Comparison of ENCODE assay signal across 31 cellular contexts in the genomic region with DNA sequence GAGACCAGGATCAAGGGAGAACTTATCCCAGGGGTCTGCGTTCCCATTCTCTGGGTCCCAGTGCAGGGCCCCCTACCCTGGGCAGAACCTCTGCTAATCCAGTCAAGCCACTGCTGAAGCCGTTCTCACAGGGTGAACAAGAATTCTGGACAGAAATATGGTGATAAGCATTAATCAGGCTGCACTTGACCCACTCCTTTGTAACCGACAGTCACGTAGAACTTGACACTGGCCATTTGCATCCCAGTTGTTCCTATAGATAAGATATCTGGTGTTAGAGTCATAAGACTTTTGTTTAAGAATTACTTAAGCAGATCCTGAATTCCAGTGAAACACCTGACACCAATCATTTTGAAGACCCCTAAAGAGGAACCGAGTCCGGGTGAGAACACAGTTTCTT.
"Had no signal": no experiment of that assay in that cellular context is flagged by ENCODE, and none has a peak within 500 bp of the region (broad histone marks: within the 10 kb centered on the region; RNA-seq: fewer than 3 reads in every experiment).

No MANE protein-coding gene starts in this region.

- H3K4me2 ChIP-seq: PC-9 had no signal

- H3K36me3 ChIP-seq: brain microvascular endothelial cell, SJCRH30 had no signal

- H3K27ac Mint-ChIP-seq: activated B cell treated with CpG ODN at 0.5 μM for 24 hours; activated CD4-positive, alpha-beta memory T cell treated with anti-CD3 and anti-CD28 coated beads for 36 hours; activated naive CD8-positive, alpha-beta T cell treated with anti-CD3 and anti-CD28 coated beads for 36 hours; activated T-helper 1 cell treated with anti-CD3 and anti-CD28 coated beads, Interleukin-12 subunit alpha, Interleukin-12 subunit beta, Interleukin-2, Interleukin-4 antibody, amounts not matched to agents 30 ng/mL and 10 ng/mL and 1 ng/mL, durations not matched to agents 14 hours and 24 hours and 36 hours had no signal

- H2AFZ ChIP-seq: PC-9 had no signal

- H3K36me3 Mint-ChIP-seq: activated CD4-positive, alpha-beta memory T cell treated with anti-CD3 and anti-CD28 coated beads for 36 hours; activated naive CD8-positive, alpha-beta T cell treated with anti-CD3 and anti-CD28 coated beads for 36 hours had no signal

- DNase-seq: activated B cell treated with CpG ODN at 0.5 μM for 24 hours; activated CD4-positive, alpha-beta memory T cell treated with anti-CD3 and anti-CD28 coated beads for 36 hours; activated CD4-positive, alpha-beta T cell treated with anti-CD3 and anti-CD28 coated beads for 4 hours; activated CD4-positive, alpha-beta T cell treated with anti-CD3 and anti-CD28 coated beads, Interleukin-2, amount 50 U/mL, for 1 hour; activated CD4-positive, CD25-positive, alpha-beta regulatory T cell treated with anti-CD3 and anti-CD28 coated beads, Interleukin-2, amount 50 U/mL, for 72 hours; activated CD8-positive, alpha-beta memory T cell treated with anti-CD3 and anti-CD28 coated beads, Interleukin-2, amount 50 U/mL, for 4 hours; activated naive CD4-positive, alpha-beta T cell; activated naive CD4-positive, alpha-beta T cell treated with anti-CD3 and anti-CD28 coated beads, Interleukin-2, amount 50 U/mL, for 16 hours; activated naive CD8-positive, alpha-beta T cell treated with anti-CD3 and anti-CD28 coated beads for 36 hours; activated T-cell treated with anti-CD3 and anti-CD28 coated beads for 4 hours; activated T-cell treated with anti-CD3 and anti-CD28 coated beads, Interleukin-2, amount 50 U/mL, for 4 hours; amniotic stem cell; brain microvascular endothelial cell; Karpas-422; NCI-H1105; NCI-H1417 treated with DMSO at 0.1 percent for 48 hours; NCI-H187 treated with DMSO at 0.1 percent for 48 hours; NCI-H2081 treated with DMSO at 0.1 percent for 48 hours; NCI-H345; NCI-H526; NCI-H748 treated with DMSO at 0.1 percent for 48 hours; NK-92 treated with Interleukin-12 subunit alpha and Interleukin-12 subunit beta, amount 100 ng/mL, for 24 hours; SJCRH30; T1000 had no signal

- H3K27me3 ChIP-seq: SJCRH30 had no signal

- H3K4me1 ChIP-seq: SJCRH30 had no signal

- FAIRE-seq: RCC 7860 had no signal

- H3K4me3 Mint-ChIP-seq: activated B cell treated with CpG ODN at 0.5 μM for 24 hours; activated CD4-positive, alpha-beta memory T cell treated with anti-CD3 and anti-CD28 coated beads for 36 hours; activated naive CD8-positive, alpha-beta T cell treated with anti-CD3 and anti-CD28 coated beads for 36 hours; activated T-cell treated with anti-CD3 and anti-CD28 coated beads, Interleukin-2, amount 50 U/mL, for 4 hours; activated T-helper 1 cell treated with anti-CD3 and anti-CD28 coated beads, Interleukin-12 subunit alpha, Interleukin-12 subunit beta, Interleukin-2, Interleukin-4 antibody, amounts not matched to agents 30 ng/mL and 10 ng/mL and 1 ng/mL, durations not matched to agents 14 hours and 24 hours and 36 hours; central memory CD8-positive, alpha-beta T cell had no signal

- H3K27ac ChIP-seq: brain microvascular endothelial cell, PC-9, RWPE1, SJCRH30, SK-N-MC, VCaP had no signal

- H3K9me3 Mint-ChIP-seq: activated B cell treated with CpG ODN at 0.5 μM for 24 hours; activated CD4-positive, alpha-beta memory T cell treated with anti-CD3 and anti-CD28 coated beads for 36 hours; activated naive CD8-positive, alpha-beta T cell treated with anti-CD3 and anti-CD28 coated beads for 36 hours; activated T-cell treated with anti-CD3 and anti-CD28 coated beads, Interleukin-2, amount 50 U/mL, for 4 hours; activated T-helper 1 cell treated with anti-CD3 and anti-CD28 coated beads, Interleukin-12 subunit alpha, Interleukin-12 subunit beta, Interleukin-2, Interleukin-4 antibody, amounts not matched to agents 30 ng/mL and 10 ng/mL and 1 ng/mL, durations not matched to agents 14 hours and 24 hours and 36 hours; central memory CD8-positive, alpha-beta T cell had no signal

- H3K9me3 ChIP-seq: SJCRH30 had no signal

- H3K4me3 ChIP-seq: PC-9, SJCRH30, SK-N-MC had no signal
